17 cellular contexts compared by ENCODE assay signal in genomic region chrX:40282901-40283674, GRCh38.
"Had no signal": no experiment of that assay in that cellular context is flagged by ENCODE, and none has a peak within 500 bp of the region (broad histone marks: within the 10 kb centered on the region; RNA-seq: fewer than 3 reads in every experiment).

No MANE protein-coding gene starts in this region.

- DNase-seq: activated effector memory CD4-positive, alpha-beta T cell treated with anti-CD3 and anti-CD28 coated beads, Interleukin-2, amount 50 U/mL, for 16 hours; activated T-cell treated with anti-CD3 and anti-CD28 coated beads, Interleukin-2, amount 50 U/mL, for 24 hours; body of pancreas; effector memory CD4-positive, alpha-beta T cell; foreskin keratinocyte; heart left ventricle; mesendoderm; nephron progenitor cell; stimulated activated CD4-positive, alpha-beta T cell treated with anti-CD3 and anti-CD28 coated beads, Interleukin-4, amount 100 ng/mL, for 24 hours; SW 1271 had no signal

- H3K4me3 Mint-ChIP-seq: activated naive CD8-positive, alpha-beta T cell; activated T-cell treated with anti-CD3 and anti-CD28 coated beads, Interleukin-2, amount 50 U/mL, for 24 hours; nephron progenitor cell; stimulated activated naive CD8-positive, alpha-beta T cell treated with anti-CD3 and anti-CD28 coated beads, Interleukin-15, Interleukin-2, amounts not matched to agents 100 ng/mL and 50 ng/mL, for 24 hours; T-helper 2 cell treated with Interferon-gamma antibody and Interleukin-4, amounts not matched to agents 5 μg/mL and 100 μg/mL, for 36 hours had no signal

- H3K9me3 ChIP-seq: body of pancreas, thoracic aorta had no signal

- H3K36me3 ChIP-seq: heart left ventricle, thoracic aorta had no signal

- H3K27me3 ChIP-seq: body of pancreas, foreskin keratinocyte, heart left ventricle had no signal

- FAIRE-seq: islet of Langerhans had no signal

- ATAC-seq: activated CD4-positive, CD25-positive, alpha-beta regulatory T cell treated with anti-CD3 and anti-CD28 coated beads, Interleukin-2, amount 50 U/mL, for 24 hours; body of pancreas; foreskin keratinocyte had no signal

- H3K27ac Mint-ChIP-seq: activated naive CD8-positive, alpha-beta T cell; activated T-cell treated with anti-CD3 and anti-CD28 coated beads, Interleukin-2, amount 50 U/mL, for 24 hours; nephron progenitor cell; stimulated activated naive CD8-positive, alpha-beta T cell treated with anti-CD3 and anti-CD28 coated beads, Interleukin-15, Interleukin-2, amounts not matched to agents 100 ng/mL and 50 ng/mL, for 24 hours; T-helper 2 cell treated with Interferon-gamma antibody and Interleukin-4, amounts not matched to agents 5 μg/mL and 100 μg/mL, for 36 hours had no signal

- H3K27me3 Mint-ChIP-seq: activated naive CD8-positive, alpha-beta T cell; stimulated activated naive CD8-positive, alpha-beta T cell treated with anti-CD3 and anti-CD28 coated beads, Interleukin-15, Interleukin-2, amounts not matched to agents 100 ng/mL and 50 ng/mL, for 24 hours had no signal

- H3K4me3 ChIP-seq: body of pancreas, heart left ventricle, thoracic aorta had no signal

- H3K4me1 ChIP-seq: body of pancreas, foreskin keratinocyte had no signal

- H3K27ac ChIP-seq: body of pancreas, epithelial cell of prostate, foreskin keratinocyte had no signal
